8 cellular contexts compared by ENCODE assay signal in the genomic region with DNA sequence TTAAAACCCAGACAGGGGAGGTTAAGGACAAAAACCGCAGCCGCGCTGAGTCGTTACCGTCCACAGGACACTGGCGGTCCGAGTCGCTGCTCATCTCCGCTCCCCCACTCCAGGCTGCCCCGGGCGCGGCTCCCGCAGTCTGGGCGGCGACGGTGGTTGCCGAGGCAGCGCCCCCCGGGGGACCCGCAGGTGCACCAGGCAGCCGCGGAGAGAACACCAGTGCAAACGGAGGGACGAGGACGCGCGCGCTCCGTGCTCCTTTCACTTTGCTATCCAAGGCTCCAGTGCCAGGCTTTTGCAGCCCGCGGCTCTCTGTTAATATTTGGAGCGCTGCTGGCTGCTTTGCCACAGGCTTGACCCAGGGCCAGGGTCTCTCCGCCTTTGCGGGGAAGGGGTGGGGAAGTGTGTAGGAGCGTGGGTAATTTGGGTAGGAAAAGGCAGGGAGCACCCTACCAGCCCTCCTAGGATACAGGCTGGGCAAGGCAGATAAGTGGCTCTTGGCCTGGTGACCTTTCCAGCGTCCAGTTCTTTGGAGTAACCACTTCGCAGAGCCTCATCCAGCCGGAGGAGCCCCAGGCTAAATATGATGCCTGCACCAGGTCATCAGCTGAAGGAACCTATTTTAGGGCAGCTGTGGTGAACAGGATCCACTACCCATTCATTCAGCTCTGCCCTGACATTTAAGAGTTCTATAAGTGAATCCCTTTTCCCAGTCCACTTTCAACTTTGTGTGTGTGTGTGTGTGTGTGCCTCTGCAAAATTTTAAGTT. TPM values are rescaled to one million over a fixed set of nuclear protein-coding genes. Genes with fewer than 3 reads are reported as not detected.
A peak's percentile ranks its signal among the peaks of the same experiment; 100 is the strongest.
DNase-seq lines count a peak whose midpoint lies in the region; ATAC-seq and TF ChIP-seq lines count a peak whose summit lies in the region.

A gene with protein sequence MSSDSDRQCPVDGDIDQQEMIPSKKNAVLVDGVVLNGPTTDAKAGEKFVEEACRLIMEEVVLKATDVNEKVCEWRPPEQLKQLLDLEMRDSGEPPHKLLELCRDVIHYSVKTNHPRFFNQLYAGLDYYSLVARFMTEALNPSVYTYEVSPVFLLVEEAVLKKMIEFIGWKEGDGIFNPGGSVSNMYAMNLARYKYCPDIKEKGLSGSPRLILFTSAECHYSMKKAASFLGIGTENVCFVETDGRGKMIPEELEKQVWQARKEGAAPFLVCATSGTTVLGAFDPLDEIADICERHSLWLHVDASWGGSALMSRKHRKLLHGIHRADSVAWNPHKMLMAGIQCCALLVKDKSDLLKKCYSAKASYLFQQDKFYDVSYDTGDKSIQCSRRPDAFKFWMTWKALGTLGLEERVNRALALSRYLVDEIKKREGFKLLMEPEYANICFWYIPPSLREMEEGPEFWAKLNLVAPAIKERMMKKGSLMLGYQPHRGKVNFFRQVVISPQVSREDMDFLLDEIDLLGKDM (minus strand): TSS at position 141 of the 769 bp plus-strand sequence. CDS start 47 bp downstream, at position 94.

- 6% methylated on average over 21 to 35 of the region's 38 CpGs for WGBS in tibial nerve, 2 donors

- no peak for TF ChIP-seq CTCF in tibial nerve (IDR thresholded peaks at IDR 0.05)

- no peaks in the 10 kb centered on the region for H3K4me1 ChIP-seq in effector memory CD4-positive, alpha-beta T cell (ENCODE audit: control insufficient read depth, insufficient read depth, low read length, poor library complexity, severe bottlenecking)
- peaks cover 0 to 10% (median 0%) of the 10 kb centered on the region in 4 donors for H3K4me1 ChIP-seq in tibial nerve

- no peak for TF ChIP-seq EP300 in tibial nerve (IDR thresholded peaks at IDR 0.05)

- H3K9me3 ChIP-seq in effector memory CD4-positive, alpha-beta T cell (ENCODE audit: control insufficient read depth, low read length): no peaks in the 10 kb centered on the region
- H3K9me3 ChIP-seq in tibial nerve: no peaks in the 10 kb centered on the region

- ATAC-seq in SK-N-SH treated with all-trans-retinoic acid at 6 μM for 48 hours (peak; percentile 86), GM19023 (IDR thresholded peaks at IDR 0.05; ENCODE audit: unreplicated experiment) (no peak)

- no peak for TF ChIP-seq POLR2A in tibial nerve (IDR thresholded peaks at IDR 0.05)

- no peaks in the 10 kb centered on the region for H3K36me3 ChIP-seq in effector memory CD4-positive, alpha-beta T cell (ENCODE audit: control insufficient read depth, insufficient read depth, low read length)
- no peaks in the 10 kb centered on the region for H3K36me3 ChIP-seq in tibial nerve

- DNase-seq in NCI-H2081 (lab: John Stamatoyannopoulos, UW) (peak; percentile 73 to 86), NCI-H2081 treated with DMSO at 0.1 percent for 48 hours (lab: John Stamatoyannopoulos, UW) (no peak), midbrain (lab: John Stamatoyannopoulos, UW) (peak; percentile 0), tibial nerve (ENCODE audit: low spot score in 2 of 2) (peak in 1 of 2 donors; percentile 6), NCI-H1694 treated with DMSO at 0.1 percent for 48 hours (lab: John Stamatoyannopoulos, UW) (no peak)
- DNase-seq in effector memory CD4-positive, alpha-beta T cell: no peak

- peaks cover 16% of the 10 kb centered on the region for H3K27me3 ChIP-seq in effector memory CD4-positive, alpha-beta T cell (replicated peaks; ENCODE audit: control insufficient read depth, insufficient read depth, low read length, poor library complexity, severe bottlenecking)
- peaks cover 0 to 32% of the 10 kb centered on the region in 2 donors for H3K27me3 ChIP-seq in tibial nerve

- peak within 1 kb of the TSS; percentile 52 for H3K4me3 ChIP-seq in effector memory CD4-positive, alpha-beta T cell (ENCODE audit: insufficient read depth, low read depth, low read length, poor library complexity, severe bottlenecking)
- H3K4me3 ChIP-seq in tibial nerve: peak within 1 kb of the TSS; percentile 32 to 60 (median 46)

- H3K27ac ChIP-seq in effector memory CD4-positive, alpha-beta T cell (ENCODE audit: insufficient read depth, low read length, poor library complexity, severe bottlenecking): no peak within 1 kb of the TSS
- no peak within 1 kb of the TSS for H3K27ac ChIP-seq in tibial nerve

TF ChIP-seq in SK-N-SH treated with all-trans-retinoic acid at 6 μM for 48 hours, 23 proteins besides CTCF, POLR2A, EP300 and RAD21:
- TF ChIP-seq BACH2 (CRISPR knock-in tag; IDR thresholded peaks at IDR 0.05; ENCODE audit: borderline replicate concordance) (no peak), RARB (CRISPR knock-in tag; IDR thresholded peaks at IDR 0.05) (no peak), CSDC2 (CRISPR knock-in tag; IDR thresholded peaks at IDR 0.05) (no peak), ZFP30 (CRISPR knock-in tag; IDR thresholded peaks at IDR 0.05) (no peak), SNAI2 (CRISPR knock-in tag; IDR thresholded peaks at IDR 0.05) (no peak), TCF4 (CRISPR knock-in tag; IDR thresholded peaks at IDR 0.05; ENCODE audit: borderline replicate concordance) (no peak), TOX (CRISPR knock-in tag; IDR thresholded peaks at IDR 0.05; ENCODE audit: borderline replicate concordance) (no peak)
- TF ChIP-seq, protein P1, sequence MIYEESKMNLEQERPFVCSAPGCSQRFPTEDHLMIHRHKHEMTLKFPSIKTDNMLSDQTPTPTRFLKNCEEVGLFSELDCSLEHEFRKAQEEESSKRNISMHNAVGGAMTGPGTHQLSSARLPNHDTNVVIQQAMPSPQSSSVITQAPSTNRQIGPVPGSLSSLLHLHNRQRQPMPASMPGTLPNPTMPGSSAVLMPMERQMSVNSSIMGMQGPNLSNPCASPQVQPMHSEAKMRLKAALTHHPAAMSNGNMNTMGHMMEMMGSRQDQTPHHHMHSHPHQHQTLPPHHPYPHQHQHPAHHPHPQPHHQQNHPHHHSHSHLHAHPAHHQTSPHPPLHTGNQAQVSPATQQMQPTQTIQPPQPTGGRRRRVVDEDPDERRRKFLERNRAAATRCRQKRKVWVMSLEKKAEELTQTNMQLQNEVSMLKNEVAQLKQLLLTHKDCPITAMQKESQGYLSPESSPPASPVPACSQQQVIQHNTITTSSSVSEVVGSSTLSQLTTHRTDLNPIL (CRISPR knock-in tag; IDR thresholded peaks at IDR 0.05; ENCODE audit: low read depth): no peak

RNA-seq across cellular contexts. Expression of the gene that starts here (rescaled TPM):
- total RNA-seq in tibial nerve: not detected

Comparison
In these comparisons a context has a peak if more than half of its experiments do, and no peak if none do; other contexts are left out.
1. DNase-seq: peak in NCI-H2081 (2 of 2) and midbrain (single experiment); none in NCI-H2081 treated with DMSO at 0.1 percent for 48 hours (single experiment), effector memory CD4-positive, alpha-beta T cell (0 of 3) and NCI-H1694 treated with DMSO at 0.1 percent for 48 hours (single experiment).